8 cellular contexts compared by ENCODE assay signal in the genomic region with DNA sequence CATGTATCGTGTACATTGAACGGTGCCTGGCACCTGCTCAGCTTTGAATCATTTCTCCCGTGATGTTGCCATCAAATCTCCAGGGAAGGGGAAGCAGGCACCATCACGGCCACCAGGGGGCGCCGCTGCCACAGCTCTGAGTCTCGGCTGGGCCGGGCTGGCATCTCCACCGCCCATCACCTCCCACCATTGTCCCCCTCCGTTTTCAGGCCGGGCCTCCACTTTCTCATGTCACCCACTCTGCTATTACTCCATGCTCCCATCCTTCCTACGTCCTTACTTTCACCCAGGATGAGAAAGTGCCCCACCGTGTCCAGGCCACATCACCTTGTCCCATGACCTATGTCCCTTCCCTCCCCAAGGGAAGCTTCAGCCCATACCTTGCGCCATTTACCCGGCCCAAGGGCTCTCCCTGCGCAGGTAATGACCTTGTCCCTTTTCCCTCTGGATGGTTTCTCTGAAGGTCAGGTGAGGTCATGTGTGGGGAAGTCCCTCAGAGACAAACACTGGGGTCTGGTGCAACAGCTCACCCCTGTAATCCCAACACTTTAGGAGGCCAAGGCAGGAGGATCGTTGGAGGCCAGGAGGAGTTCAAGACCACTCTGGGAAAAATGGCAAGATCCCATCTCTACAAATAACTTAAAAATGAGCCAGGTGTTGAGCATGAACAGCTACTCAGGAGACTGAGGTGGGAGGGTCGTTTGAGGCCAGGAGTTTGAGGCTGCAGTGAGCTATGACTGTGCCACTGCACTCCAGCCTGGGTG. TPM values are rescaled to one million over a fixed set of nuclear protein-coding genes. Genes with fewer than 3 reads are reported as not detected.
DNase-seq lines count a peak whose midpoint lies in the region; ATAC-seq and TF ChIP-seq lines count a peak whose summit lies in the region.

No MANE protein-coding gene starts in this region.

- DNase-seq in AG08395 (ENCODE audit: low spot score) (peak; percentile 82), NCI-H82 treated with DMSO at 0.1 percent for 48 hours (lab: John Stamatoyannopoulos, UW; ENCODE audit: unreplicated experiment) (peak; percentile 17), dorsolateral prefrontal cortex (peak; percentile 77 to 89 (median 87)), lung microvascular endothelial cell (ENCODE audit: low read depth in 2 of 2) (peak; percentile 57 to 77)
- DNase-seq in activated CD4-positive, alpha-beta memory T cell treated with anti-CD3 and anti-CD28 coated beads for 36 hours: peak; percentile 88
- DNase-seq in stimulated activated CD8-positive, alpha-beta memory T cell treated with anti-CD3 and anti-CD28 coated beads, Interleukin-15, amount 100 ng/mL, for 1 hour (ENCODE audit: low read depth): peak; percentile 67

- no peak overlapping the region for H3K4me3 Mint-ChIP-seq in activated CD4-positive, alpha-beta memory T cell treated with anti-CD3 and anti-CD28 coated beads for 36 hours

- intact Hi-C loops in activated CD4-positive, alpha-beta memory T cell treated with anti-CD3 and anti-CD28 coated beads for 36 hours (cut with micrococcal nuclease): loop anchor here (1.0 kb wide), 1 partner anchor 147 kb away; no protein-coding TSS in a partner anchor
- intact Hi-C loops in dorsolateral prefrontal cortex (cut with DNase I): loop anchor here (1.0 to 10.0 kb wide), 4 partner anchors 86 to 223 kb away; a partner anchor contains a TSS

- H3K4me1 Mint-ChIP-seq in activated CD4-positive, alpha-beta memory T cell treated with anti-CD3 and anti-CD28 coated beads for 36 hours (ENCODE audit: low read depth): peaks cover 2% of the 10 kb centered on the region

- CTCF ChIA-PET in activated CD4-positive, alpha-beta memory T cell treated with anti-CD3 and anti-CD28 coated beads for 36 hours (lab: Charles Lee): interaction anchor here (0.6 to 8.2 kb wide), 28 partner anchors 8 to 229 kb away, joined by 3 to 368 read pairs (median 4); a partner anchor contains a TSS

- peak; percentile 92 to 100 (median 97) for TF ChIP-seq CTCF in dorsolateral prefrontal cortex (IDR thresholded peaks at IDR 0.05 in 54 of 56, conservative IDR thresholded peaks at IDR 0.05 in 2 of 56; ENCODE audit: low read depth in 1 of 56, partially characterized antibody in 56 of 56)

- H3K27me3 Mint-ChIP-seq in activated CD4-positive, alpha-beta memory T cell treated with anti-CD3 and anti-CD28 coated beads for 36 hours: peaks cover 2% of the 10 kb centered on the region

- H3K27me3 ChIP-seq in dorsolateral prefrontal cortex: peaks cover 0 to 4% (median 0%) of the 10 kb centered on the region in 45 donors

- POLR2A ChIA-PET in activated CD4-positive, alpha-beta memory T cell treated with anti-CD3 and anti-CD28 coated beads for 36 hours (lab: Charles Lee): no interaction called here

- no peak overlapping the region for H3K27ac ChIP-seq in dorsolateral prefrontal cortex

- H3K4me3 ChIP-seq in dorsolateral prefrontal cortex: no peak overlapping the region

- ATAC-seq in GM19035 (IDR thresholded peaks at IDR 0.05; ENCODE audit: unreplicated experiment) (peak; percentile 64), HG03460 (IDR thresholded peaks at IDR 0.05; ENCODE audit: unreplicated experiment) (peak; percentile 70)

- no peaks in the 10 kb centered on the region for H3K36me3 Mint-ChIP-seq in activated CD4-positive, alpha-beta memory T cell treated with anti-CD3 and anti-CD28 coated beads for 36 hours

- no peak overlapping the region for H3K27ac Mint-ChIP-seq in activated CD4-positive, alpha-beta memory T cell treated with anti-CD3 and anti-CD28 coated beads for 36 hours

- no peaks in the 10 kb centered on the region for H3K9me3 Mint-ChIP-seq in activated CD4-positive, alpha-beta memory T cell treated with anti-CD3 and anti-CD28 coated beads for 36 hours

RNA-seq across cellular contexts. Expression of a gene that starts 31.8 kb away (rescaled TPM):
- not detected for total RNA-seq in activated CD4-positive, alpha-beta memory T cell treated with anti-CD3 and anti-CD28 coated beads for 36 hours
- under 1 TPM in 2 of 120 experiments, not detected in 118; 0.72 to 0.81 TPM for total RNA-seq in dorsolateral prefrontal cortex
- not detected in 2 replicates for total RNA-seq in lung microvascular endothelial cell

Comparison
In these comparisons a context has a peak if more than half of its experiments do, and no peak if none do; other contexts are left out.
1. DNase-seq: peak in every context shown above with its lines; median percentile 88 in activated CD4-positive, alpha-beta memory T cell treated with anti-CD3 and anti-CD28 coated beads for 36 hours; 87 in dorsolateral prefrontal cortex; 82 in AG08395; 67 in lung microvascular endothelial cell; 67 in stimulated activated CD8-positive, alpha-beta memory T cell treated with anti-CD3 and anti-CD28 coated beads, Interleukin-15, amount 100 ng/mL, for 1 hour; 17 in NCI-H82 treated with DMSO at 0.1 percent for 48 hours.